In genomic region chr19:32692727-32693061, GRCh38 we compare ENCODE assay signal across 8 cellular contexts. TPM values are rescaled to one million over a fixed set of nuclear protein-coding genes. Genes with fewer than 3 reads are reported as not detected.
A peak's percentile ranks its signal among the peaks of the same experiment; 100 is the strongest.
DNase-seq lines count a peak whose midpoint lies in the region; ATAC-seq and TF ChIP-seq lines count a peak whose summit lies in the region.

No MANE protein-coding gene starts in this region.

- peak in 1 of 2 donors; percentile 2 for ATAC-seq in activated T-cell treated with anti-CD3 and anti-CD28 coated beads, Interleukin-2, amount 50 U/mL, for 72 hours (replicated peaks in 1 of 2)

- CTCF ChIA-PET in SK-N-SH (lab: Yijun Ruan, JAX) = no interaction called here

- no peaks in the 10 kb centered on the region for H3F3A ChIP-seq in SK-N-SH (replicated peaks; ENCODE audit: insufficient read depth)
- peaks cover 9% of the 10 kb centered on the region for H3F3A ChIP-seq in smooth muscle cell (ENCODE audit: low read depth)

- H3K36me3 ChIP-seq in SK-N-SH (replicated peaks in 1 of 2; ENCODE audit: control insufficient read depth in 1 of 2, insufficient read depth in 2 of 2, low read length in 1 of 2) (peaks cover 14 to 16% of the 10 kb centered on the region in 2 experiments), smooth muscle cell (ENCODE audit: low read depth) (no peaks in the 10 kb centered on the region)

- POLR2A ChIA-PET in SK-N-SH (lab: Yijun Ruan, JAX) = no interaction called here

- TF ChIP-seq EP300 in SK-N-SH (IDR thresholded peaks at IDR 0.05; ENCODE audit: borderline replicate concordance in 1 of 2, low read depth in 1 of 2, low read length in 1 of 2) = no peak

- H3K27me3 ChIP-seq in SK-N-SH (ENCODE audit: insufficient read depth) = no peaks in the 10 kb centered on the region
- H3K27me3 ChIP-seq in smooth muscle cell (ENCODE audit: low read depth) = no peaks in the 10 kb centered on the region

- no peaks in the 10 kb centered on the region for H3K27me3 Mint-ChIP-seq in activated T-cell treated with anti-CD3 and anti-CD28 coated beads, Interleukin-2, amount 50 U/mL, for 72 hours (ENCODE audit: low read depth)

- TF ChIP-seq CTCF in SK-N-SH (IDR thresholded peaks at IDR 0.05) (no peak), fibroblast of the aortic adventitia (IDR thresholded peaks at IDR 0.05; ENCODE audit: insufficient read depth, low read length) (no peak), smooth muscle cell (IDR thresholded peaks at IDR 0.05; ENCODE audit: borderline replicate concordance, insufficient read depth, poor library complexity, severe bottlenecking) (no peak)

- H3K9me2 ChIP-seq in SK-N-SH = no peaks in the 10 kb centered on the region

- H3K4me3 ChIP-seq in SK-N-SH (ENCODE audit: low read depth in 2 of 2, low read length in 1 of 2) (peak overlapping the region; percentile 80 to 84), fibroblast of the aortic adventitia (ENCODE audit: low read depth, low read length) (peak overlapping the region; percentile 78), smooth muscle cell (peak overlapping the region; percentile 68)

- peaks cover 18 to 32% of the 10 kb centered on the region in 2 donors for H3K36me3 Mint-ChIP-seq in activated T-cell treated with anti-CD3 and anti-CD28 coated beads, Interleukin-2, amount 50 U/mL, for 72 hours (ENCODE audit: insufficient read depth in 2 of 2)

- no peaks in the 10 kb centered on the region for H3K9me3 ChIP-seq in SK-N-SH
- H3K9me3 ChIP-seq in smooth muscle cell (replicated peaks; ENCODE audit: low read depth) = no peaks in the 10 kb centered on the region

- H3K4me3 Mint-ChIP-seq in activated T-cell treated with anti-CD3 and anti-CD28 coated beads, Interleukin-2, amount 50 U/mL, for 72 hours = peak overlapping the region; percentile 83 to 96

- 22% methylated on average over 7 of the region's 7 CpGs for WGBS in SK-N-SH (ENCODE audit: low lambda C conversion rate)
- WGBS in smooth muscle cell (ENCODE audit: low lambda C conversion rate) = 90% methylated on average over 7 of the region's 7 CpGs

- peak overlapping the region; percentile 87 for H3K27ac Mint-ChIP-seq in activated T-cell treated with anti-CD3 and anti-CD28 coated beads, Interleukin-2, amount 50 U/mL, for 72 hours

- DNase-seq in activated T-cell treated with anti-CD3 and anti-CD28 coated beads, Interleukin-2, amount 50 U/mL, for 72 hours = no peak
- no peak for DNase-seq in activated T-cell treated with anti-CD3 and anti-CD28 coated beads, Interleukin-2, amount 50 U/mL, for 1 hour
- DNase-seq in SK-N-SH (no peak), fibroblast of the aortic adventitia (ENCODE audit: low read depth) (peak; percentile 10), smooth muscle cell (lab: John Stamatoyannopoulos, UW; ENCODE audit: unreplicated experiment) (no peak), EL (no peak), NCI-H345 treated with DMSO at 0.1 percent for 48 hours (lab: John Stamatoyannopoulos, UW; ENCODE audit: unreplicated experiment) (no peak), CD1c-positive myeloid dendritic cell (ENCODE audit: extremely low spot score) (no peak)

- H3K4me2 ChIP-seq in SK-N-SH (peak overlapping the region; percentile 96), smooth muscle cell (peak overlapping the region; percentile 94)

- H4K20me1 ChIP-seq in SK-N-SH (ENCODE audit: insufficient read depth) (peaks cover 22% of the 10 kb centered on the region; the same call in 1 of the 2 replicates), smooth muscle cell (ENCODE audit: low read depth) (peaks cover 38% of the 10 kb centered on the region)

- H3K4me1 ChIP-seq in SK-N-SH (ENCODE audit: control insufficient read depth in 1 of 2, insufficient read depth in 2 of 2, low read depth in 1 of 2, low read length in 1 of 2) (peaks cover 0 to 16% of the 10 kb centered on the region in 2 experiments; a peak in 3 of 4 replicates), smooth muscle cell (ENCODE audit: low read depth) (peaks cover 14% of the 10 kb centered on the region)

- H3K79me2 ChIP-seq in SK-N-SH (ENCODE audit: insufficient read depth) (peaks cover 57% of the 10 kb centered on the region), smooth muscle cell (ENCODE audit: low read depth) (peaks cover 47% of the 10 kb centered on the region)

- H3K9ac ChIP-seq in SK-N-SH (peak overlapping the region; percentile 92), smooth muscle cell (ENCODE audit: low read depth) (peak overlapping the region; percentile 55)

- H3K27ac ChIP-seq in SK-N-SH (ENCODE audit: low read depth in 2 of 2, low read length in 1 of 2) = peak overlapping the region; percentile 50 to 86
- no peak overlapping the region for H3K27ac ChIP-seq in smooth muscle cell (ENCODE audit: low read depth)

- H2AFZ ChIP-seq in SK-N-SH (ENCODE audit: low read depth) (peak overlapping the region; percentile 77; the same call in 1 of the 2 replicates), smooth muscle cell (ENCODE audit: low read depth) (peak overlapping the region; percentile 79)

- no peak for TF ChIP-seq RAD21 in SK-N-SH (IDR thresholded peaks at IDR 0.05; ENCODE audit: low read length)

- no peaks in the 10 kb centered on the region for H3K9me3 Mint-ChIP-seq in activated T-cell treated with anti-CD3 and anti-CD28 coated beads, Interleukin-2, amount 50 U/mL, for 72 hours

- H3K4me1 Mint-ChIP-seq in activated T-cell treated with anti-CD3 and anti-CD28 coated beads, Interleukin-2, amount 50 U/mL, for 72 hours (ENCODE audit: low read depth) = peaks cover 63% of the 10 kb centered on the region

TF ChIP-seq in SK-N-SH, 30 proteins besides CTCF, POLR2A, EP300 and RAD21:
- TF ChIP-seq MXI1 (IDR thresholded peaks at IDR 0.05; ENCODE audit: low read depth, low read length) (0 out of 2 replicates have a peak, but pooled peaks have one; percentile 3), NRF1 (IDR thresholded peaks at IDR 0.05; ENCODE audit: low read depth, low read length) (no peak)

RNA-seq across cellular contexts. Expression of gene NUDT19, which starts 1.1 kb away (rescaled TPM):
- 10 to 100 TPM; 26.1 to 28.0 TPM for total RNA-seq in activated T-cell treated with anti-CD3 and anti-CD28 coated beads, Interleukin-2, amount 50 U/mL, for 72 hours
- polyA plus RNA-seq in SK-N-SH (2012; rRNA removed) (6.2 and 6.7 TPM in 2 replicates), smooth muscle cell (2.0 and 2.2 TPM in 2 replicates)
- 8.0 and 8.4 TPM in 2 replicates for polyA plus RNA-seq in SK-N-SH (2012; cell fraction: cytosol; rRNA removed)
- 3.0 and 3.9 TPM in 2 replicates for polyA plus RNA-seq in SK-N-SH (2012; cell fraction: nucleus; rRNA removed)
- total RNA-seq in fibroblast of the aortic adventitia (ENCODE audit: low replicate concordance) (3.5 and 10.2 TPM in 2 replicates), smooth muscle cell (3.5 and 7.0 TPM in 2 replicates)

RNA-seq across cellular contexts. Expression of gene RGS9BP, which starts 17.0 kb away (rescaled TPM):
- under 1 TPM; 0.14 to 0.31 TPM for total RNA-seq in activated T-cell treated with anti-CD3 and anti-CD28 coated beads, Interleukin-2, amount 50 U/mL, for 72 hours
- polyA plus RNA-seq in SK-N-SH (2012; rRNA removed) = 0.18 and 0.21 TPM in 2 replicates
- polyA plus RNA-seq in SK-N-SH (2012; cell fraction: cytosol; rRNA removed) = 0.09 and 0.16 TPM in 2 replicates
- 0.08 and 0.12 TPM in 2 replicates for polyA plus RNA-seq in SK-N-SH (2012; cell fraction: nucleus; rRNA removed)
- 0.36 and 1.5 TPM in 2 replicates for total RNA-seq in fibroblast of the aortic adventitia (ENCODE audit: low replicate concordance)
- 0.36 TPM in 1 of 2 replicates, not detected in the other for total RNA-seq in smooth muscle cell
- not detected in 2 replicates for polyA plus RNA-seq in smooth muscle cell

RNA-seq across cellular contexts. Expression of gene ANKRD27, which starts 17.7 kb away (rescaled TPM):
- 10 to 100 TPM; 34.5 to 43.3 TPM for total RNA-seq in activated T-cell treated with anti-CD3 and anti-CD28 coated beads, Interleukin-2, amount 50 U/mL, for 72 hours
- 16.5 and 21.3 TPM in 2 replicates for polyA plus RNA-seq in SK-N-SH (2012; rRNA removed)
- 12.8 and 15.4 TPM in 2 replicates for polyA plus RNA-seq in SK-N-SH (2012; cell fraction: cytosol; rRNA removed)
- 34.4 and 45.9 TPM in 2 replicates for polyA plus RNA-seq in SK-N-SH (2012; cell fraction: nucleus; rRNA removed)
- total RNA-seq in fibroblast of the aortic adventitia (ENCODE audit: low replicate concordance) = 29.0 and 29.6 TPM in 2 replicates
- 19.5 and 19.7 TPM in 2 replicates for total RNA-seq in smooth muscle cell
- polyA plus RNA-seq in smooth muscle cell = 7.7 and 10.5 TPM in 2 replicates

RNA-seq across cellular contexts. Expression of gene TDRD12, which starts 26.9 kb away (rescaled TPM):
- total RNA-seq in activated T-cell treated with anti-CD3 and anti-CD28 coated beads, Interleukin-2, amount 50 U/mL, for 72 hours = 1 to 10 TPM in 1 of 2 donors, under 1 TPM in 1; 0.91 to 2.0 TPM
- polyA plus RNA-seq in SK-N-SH (2012; rRNA removed) = 0.05 and 0.08 TPM in 2 replicates
- polyA plus RNA-seq in SK-N-SH (2012; cell fraction: cytosol; rRNA removed) = 0.06 and 0.07 TPM in 2 replicates
- polyA plus RNA-seq in SK-N-SH (2012; cell fraction: nucleus; rRNA removed) = 0.11 and 0.33 TPM in 2 replicates
- 0.36 TPM in 1 of 2 replicates, not detected in the other for total RNA-seq in fibroblast of the aortic adventitia (ENCODE audit: low replicate concordance)
- total RNA-seq in smooth muscle cell = 1.1 TPM in 1 of 2 replicates, not detected in the other
- 0.05 and 0.86 TPM in 2 replicates for polyA plus RNA-seq in smooth muscle cell
